In genomic region chr1:199081739-199082138, GRCh38 we compare ENCODE assay signal across 12 cellular contexts.
DNase-seq lines count a peak whose midpoint lies in the region; ATAC-seq, FAIRE-seq and TF ChIP-seq lines count a peak whose summit lies in the region.
"Had no signal": no experiment of that assay in that cellular context is flagged by ENCODE, and none has a peak within 500 bp of the region (broad histone marks: within the 10 kb centered on the region; RNA-seq: fewer than 3 reads in every experiment).

No MANE protein-coding gene starts in this region.

- H3K9me3 ChIP-seq in astrocyte (ENCODE audit: insufficient read depth, low read depth, low read length) (no peaks in the 10 kb centered on the region), Caco-2 (no peaks in the 10 kb centered on the region)

- TF ChIP-seq POLR2A in GM18505 (IDR thresholded peaks at IDR 0.05; ENCODE audit: borderline replicate concordance, extremely low read depth, insufficient read depth, insufficient read length) = no peak

- no peak overlapping the region for H3K4me2 ChIP-seq in astrocyte (ENCODE audit: low read length)

- H2AFZ ChIP-seq in astrocyte (ENCODE audit: low read depth, low read length) = no peak overlapping the region

- DNase-seq in astrocyte (ENCODE audit: low read depth) (no peak), RWPE1 (ENCODE audit: low spot score) (no peak), H7 (no peak), Caco-2 (no peak), NCI-H146 (lab: John Stamatoyannopoulos, UW) (no peak)
- DNase-seq: NCI-H1930 had no signal

- ATAC-seq in GM18505 (IDR thresholded peaks at IDR 0.05; ENCODE audit: unreplicated experiment) (peak; percentile 65), GM21367 (IDR thresholded peaks at IDR 0.05; ENCODE audit: unreplicated experiment) (peak; percentile 64), HG03025 (IDR thresholded peaks at IDR 0.05; ENCODE audit: low FRiP score, unreplicated experiment) (peak; percentile 84)

- H3K27ac ChIP-seq in astrocyte (ENCODE audit: low read depth, low read length) (no peak overlapping the region), RWPE1 (no peak overlapping the region)

- H3K4me1 Mint-ChIP-seq in astrocyte (ENCODE audit: low read depth, unreplicated experiment) (peaks cover 25% of the 10 kb centered on the region), Caco-2 (ENCODE audit: low read depth, unreplicated experiment) (no peaks in the 10 kb centered on the region)

- H3K79me2 ChIP-seq in astrocyte (ENCODE audit: insufficient read depth, low read length) = no peaks in the 10 kb centered on the region

- H3K4me3 ChIP-seq in astrocyte (ENCODE audit: insufficient read depth, low read depth, low read length) (no peak overlapping the region), H7 (ENCODE audit: insufficient read depth, low read depth, low read length) (no peak overlapping the region), Caco-2 (ENCODE audit: low read depth, low read length) (no peak overlapping the region)

- H3K27me3 ChIP-seq in astrocyte (ENCODE audit: insufficient read depth, low read length) (no peaks in the 10 kb centered on the region), H7 (ENCODE audit: control insufficient read depth, insufficient read depth, low read length) (no peaks in the 10 kb centered on the region), Caco-2 (replicated peaks; ENCODE audit: control insufficient read depth, insufficient read depth, low read length) (no peaks in the 10 kb centered on the region; the same call in 1 of the 2 replicates)

- CTCF ChIA-PET in RWPE1 (lab: Yijun Ruan, JAX) (interaction anchor here (0.6 kb wide), 1 partner anchor 130 kb away, joined by 3 read pairs; no protein-coding TSS in a partner anchor), Caco-2 (lab: Charles Lee) (no interaction called here)

- no peak for TF ChIP-seq CTCF in astrocyte (IDR thresholded peaks at IDR 0.05; ENCODE audit: insufficient read depth, low read depth, low read length)
- no peak for TF ChIP-seq CTCF in RWPE1 (conservative IDR thresholded peaks at IDR 0.05; ENCODE audit: low read depth)
- TF ChIP-seq CTCF in Caco-2 (IDR thresholded peaks at IDR 0.05; ENCODE audit: insufficient read depth in 1 of 2, low read depth in 1 of 2, low read length in 1 of 2, severe bottlenecking in 1 of 2, unreplicated experiment in 1 of 2) = no peak

- H3K9ac ChIP-seq in astrocyte (ENCODE audit: low read length) = no peak overlapping the region

- no peak overlapping the region for H3K4me3 Mint-ChIP-seq in astrocyte (ENCODE audit: unreplicated experiment)
- H3K4me3 Mint-ChIP-seq in Caco-2 (ENCODE audit: unreplicated experiment) = no peak overlapping the region
- H3K4me3 Mint-ChIP-seq: activated T-helper 1 cell treated with anti-CD3 and anti-CD28 coated beads, Interleukin-12 subunit alpha, Interleukin-12 subunit beta, Interleukin-2, Interleukin-4 antibody, amounts not matched to agents 30 ng/mL and 10 ng/mL and 1 ng/mL, durations not matched to agents 14 hours and 24 hours and 36 hours; CD14-positive monocyte had no signal

- H3K4me1 ChIP-seq in astrocyte (ENCODE audit: insufficient read depth, low read length) (no peaks in the 10 kb centered on the region), Caco-2 (no peaks in the 10 kb centered on the region)

- no TSS peak for BruUV-seq in Caco-2 (replicated peaks; lab: Mats Ljungman, UMichigan)

- H3K27ac Mint-ChIP-seq in astrocyte (ENCODE audit: unreplicated experiment) = peak overlapping the region; percentile 45
- H3K27ac Mint-ChIP-seq in Caco-2 (ENCODE audit: unreplicated experiment) = no peak overlapping the region
- H3K27ac Mint-ChIP-seq: activated T-helper 1 cell treated with anti-CD3 and anti-CD28 coated beads, Interleukin-12 subunit alpha, Interleukin-12 subunit beta, Interleukin-2, Interleukin-4 antibody, amounts not matched to agents 30 ng/mL and 10 ng/mL and 1 ng/mL, durations not matched to agents 14 hours and 24 hours and 36 hours; CD14-positive monocyte had no signal

- no peaks in the 10 kb centered on the region for H3K36me3 ChIP-seq in astrocyte (ENCODE audit: insufficient read depth, low read length)
- H3K36me3 ChIP-seq in H7 (replicated peaks; ENCODE audit: control insufficient read depth, insufficient read depth, low read length) = no peaks in the 10 kb centered on the region
- no peaks in the 10 kb centered on the region; the same call in 1 of the 2 replicates for H3K36me3 ChIP-seq in Caco-2 (ENCODE audit: control insufficient read depth, insufficient read depth, low read length)

- H3K36me3 Mint-ChIP-seq in astrocyte (ENCODE audit: low read depth, unreplicated experiment) (no peaks in the 10 kb centered on the region), Caco-2 (ENCODE audit: insufficient read depth, unreplicated experiment) (no peaks in the 10 kb centered on the region)

- H3K27me3 Mint-ChIP-seq in astrocyte (ENCODE audit: low read depth, unreplicated experiment) = no peaks in the 10 kb centered on the region
- peaks cover 4% of the 10 kb centered on the region for H3K27me3 Mint-ChIP-seq in Caco-2 (ENCODE audit: insufficient read depth, unreplicated experiment)

- intact Hi-C loops in Caco-2 (cut with micrococcal nuclease; ENCODE audit: unreplicated experiment) = no loop called here

- POLR2A ChIA-PET in RWPE1 (lab: Yijun Ruan, JAX; ENCODE audit: low non-redundant PET) = no interaction called here
- POLR2A ChIA-PET in Caco-2 (lab: Charles Lee) = no interaction called here

- no peaks in the 10 kb centered on the region for H3K9me3 Mint-ChIP-seq in astrocyte (ENCODE audit: unreplicated experiment)
- no peaks in the 10 kb centered on the region for H3K9me3 Mint-ChIP-seq in Caco-2 (ENCODE audit: unreplicated experiment)

- H4K20me1 ChIP-seq in astrocyte (ENCODE audit: insufficient read depth, low read length) = no peaks in the 10 kb centered on the region

- FAIRE-seq in astrocyte (lab: Jason Lieb, UNC) = no peak
- FAIRE-seq: keratinocyte had no signal
